In the genomic region with DNA sequence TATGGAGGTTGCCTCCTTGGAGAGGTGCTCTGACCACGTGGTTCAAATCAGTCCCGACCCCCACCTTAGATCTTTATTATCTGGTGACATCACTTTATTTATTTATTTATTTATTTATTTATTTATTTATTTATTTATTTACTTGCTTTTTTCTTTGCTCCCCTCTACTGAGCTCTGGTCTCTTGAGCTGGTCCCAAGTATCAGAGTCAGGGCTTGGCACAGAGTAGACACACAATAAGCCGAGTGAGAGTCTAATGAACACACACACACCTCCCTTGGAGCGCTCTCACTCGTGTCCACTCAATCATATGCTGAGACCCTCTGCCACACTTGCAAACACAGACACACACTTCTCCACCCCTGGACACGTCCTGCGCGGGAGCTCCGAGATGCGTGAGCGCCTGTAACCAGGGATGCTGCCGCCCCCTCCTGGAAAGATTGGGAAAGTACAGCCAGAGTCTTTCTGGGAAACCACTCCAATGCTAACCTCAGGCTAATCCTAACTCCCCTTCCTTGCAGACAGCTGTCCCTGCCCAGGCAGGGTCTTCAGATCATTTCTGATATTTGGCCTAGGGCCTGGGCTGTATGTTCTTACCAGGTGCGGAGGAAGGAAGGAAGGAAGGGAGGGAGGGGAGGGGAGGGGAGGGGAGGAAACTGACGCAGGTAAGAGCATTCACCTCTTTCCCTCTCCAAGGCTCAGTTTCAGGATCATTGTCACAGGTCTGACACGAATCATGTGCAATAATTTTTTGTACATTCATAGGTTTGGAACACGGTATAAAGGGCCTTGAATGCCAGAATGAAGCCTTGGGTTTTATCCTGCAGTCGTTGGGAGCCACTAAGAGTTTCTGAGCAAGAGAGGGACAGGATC, we compare ENCODE assay signal across 8 cellular contexts.
DNase-seq lines count a peak whose midpoint lies in the region; ATAC-seq and TF ChIP-seq lines count a peak whose summit lies in the region.

No MANE protein-coding gene starts in this region.

- peaks cover 3% of the 10 kb centered on the region for H3K4me1 Mint-ChIP-seq in activated naive CD4-positive, alpha-beta T cell treated with anti-CD3 and anti-CD28 coated beads, Interleukin-2, amount 10 ng/mL, durations not matched to agents 7 days and 5 days
- H3K4me1 Mint-ChIP-seq in glutamatergic neuron (ENCODE audit: low read depth, unreplicated experiment) = no peaks in the 10 kb centered on the region

- H3K27me3 ChIP-seq in DOHH2 (ENCODE audit: control insufficient read depth, low read length) (peaks cover 7% of the 10 kb centered on the region), SJCRH30 (no peaks in the 10 kb centered on the region), upper lobe of right lung (peaks cover 4% of the 10 kb centered on the region)

- no peak overlapping the region for H3K4me3 Mint-ChIP-seq in activated naive CD4-positive, alpha-beta T cell treated with anti-CD3 and anti-CD28 coated beads, Interleukin-2, amount 10 ng/mL, durations not matched to agents 7 days and 5 days
- no peak overlapping the region for H3K4me3 Mint-ChIP-seq in glutamatergic neuron (ENCODE audit: unreplicated experiment)

- no peaks in the 10 kb centered on the region for H3K9me3 Mint-ChIP-seq in activated naive CD4-positive, alpha-beta T cell treated with anti-CD3 and anti-CD28 coated beads, Interleukin-2, amount 10 ng/mL, durations not matched to agents 7 days and 5 days
- H3K9me3 Mint-ChIP-seq in glutamatergic neuron (ENCODE audit: unreplicated experiment) = peaks cover 2% of the 10 kb centered on the region

- H3K27ac Mint-ChIP-seq in activated naive CD4-positive, alpha-beta T cell treated with anti-CD3 and anti-CD28 coated beads, Interleukin-2, amount 10 ng/mL, durations not matched to agents 7 days and 5 days = no peak overlapping the region
- no peak overlapping the region for H3K27ac Mint-ChIP-seq in glutamatergic neuron (ENCODE audit: unreplicated experiment)

- H3K36me3 Mint-ChIP-seq in activated naive CD4-positive, alpha-beta T cell treated with anti-CD3 and anti-CD28 coated beads, Interleukin-2, amount 10 ng/mL, durations not matched to agents 7 days and 5 days = no peaks in the 10 kb centered on the region
- no peaks in the 10 kb centered on the region for H3K36me3 Mint-ChIP-seq in glutamatergic neuron (ENCODE audit: unreplicated experiment)

- H3K27me3 Mint-ChIP-seq in activated naive CD4-positive, alpha-beta T cell treated with anti-CD3 and anti-CD28 coated beads, Interleukin-2, amount 10 ng/mL, durations not matched to agents 7 days and 5 days = peaks cover 25% of the 10 kb centered on the region
- no peaks in the 10 kb centered on the region for H3K27me3 Mint-ChIP-seq in glutamatergic neuron (ENCODE audit: unreplicated experiment)

- H3K27ac ChIP-seq in DOHH2 (ENCODE audit: low read depth, low read length) (no peak overlapping the region), SJCRH30 (no peak overlapping the region), upper lobe of right lung (no peak overlapping the region)

- ATAC-seq in upper lobe of right lung (peak; percentile 92), HG03439 (IDR thresholded peaks at IDR 0.05; ENCODE audit: unreplicated experiment) (no peak)

- no peaks in the 10 kb centered on the region for H3K79me2 ChIP-seq in DOHH2 (ENCODE audit: control insufficient read depth, low read length)

- H3K36me3 ChIP-seq in DOHH2 (ENCODE audit: control insufficient read depth, low read length) (no peaks in the 10 kb centered on the region), SJCRH30 (no peaks in the 10 kb centered on the region), upper lobe of right lung (no peaks in the 10 kb centered on the region)

- H3K4me3 ChIP-seq in DOHH2 (ENCODE audit: low read length) (no peak overlapping the region), SJCRH30 (no peak overlapping the region), upper lobe of right lung (no peak overlapping the region)

- H4K20me1 ChIP-seq in DOHH2 (ENCODE audit: control insufficient read depth, insufficient read depth, low read depth, low read length) = no peaks in the 10 kb centered on the region

- no peak overlapping the region for H3K4me2 ChIP-seq in DOHH2 (ENCODE audit: low read length)

- no peaks in the 10 kb centered on the region for H3K9me2 ChIP-seq in DOHH2 (replicated peaks; ENCODE audit: control insufficient read depth, low read length)

- in situ Hi-C loops in KBM-7 (cut with MboI; ENCODE audit: low pct_unique_long_range_greater_than_20kb, low sequenced_read_pairs) = no loop called here

- CTCF ChIA-PET in activated naive CD4-positive, alpha-beta T cell treated with anti-CD3 and anti-CD28 coated beads, Interleukin-2, amount 10 ng/mL, durations not matched to agents 7 days and 5 days (lab: Charles Lee) = interaction anchor here (0.6 to 5.3 kb wide), 26 partner anchors 9 to 1282 kb away, joined by 3 to 72 read pairs (median 3); no protein-coding TSS in a partner anchor

- TF ChIP-seq CTCF in DOHH2 (IDR thresholded peaks at IDR 0.05; ENCODE audit: low read depth, low read length, poor library complexity, severe bottlenecking) (peak; percentile 87), glutamatergic neuron (IDR thresholded peaks at IDR 0.05; ENCODE audit: partially characterized antibody, unreplicated experiment) (peak; percentile 88), upper lobe of right lung (IDR thresholded peaks at IDR 0.05) (peak; percentile 92)

- DNase-seq in KBM-7 = peak; percentile 64
- peak; percentile 52 to 75 for DNase-seq in SJCRH30
- DNase-seq in activated naive CD4-positive, alpha-beta T cell treated with anti-CD3 and anti-CD28 coated beads, Interleukin-2, amount 10 ng/mL, durations not matched to agents 7 days and 5 days = peak; percentile 79
- DNase-seq in glutamatergic neuron = peak; percentile 82
- DNase-seq in posterior cingulate gyrus = peak; percentile 65 to 97 (median 82)
- DNase-seq in upper lobe of right lung = peak; percentile 80

- H3K4me1 ChIP-seq in DOHH2 (ENCODE audit: control insufficient read depth, low read length) = no peaks in the 10 kb centered on the region
- H3K4me1 ChIP-seq in SJCRH30 = no peaks in the 10 kb centered on the region
- H3K4me1 ChIP-seq in upper lobe of right lung = peaks cover 4% of the 10 kb centered on the region

- intact Hi-C loops in posterior cingulate gyrus (cut with DNase I) (loop anchor here (1.0 to 2.0 kb wide), 3 partner anchors 166 to 408 kb away; no protein-coding TSS in a partner anchor), upper lobe of right lung (cut with DNase I) (loop anchor here (10.0 kb wide), 1 partner anchor 208 kb away; no protein-coding TSS in a partner anchor)

- H3F3A ChIP-seq in DOHH2 (ENCODE audit: control insufficient read depth, insufficient read depth) = no peaks in the 10 kb centered on the region

- H3K9me3 ChIP-seq in DOHH2 (ENCODE audit: control insufficient read depth, insufficient read depth, low read length) (no peaks in the 10 kb centered on the region), SJCRH30 (replicated peaks) (no peaks in the 10 kb centered on the region), upper lobe of right lung (no peaks in the 10 kb centered on the region)
